In genomic region chr1:46401514-46401913, GRCh38 we compare ENCODE assay signal across 1 cellular context.
TF ChIP-seq lines count a peak whose summit lies in the region.

No MANE protein-coding gene starts in this region.

TF ChIP-seq in SK-N-SH treated with all-trans-retinoic acid at 6 μM for 48 hours, 23 proteins besides CTCF, POLR2A, EP300 and RAD21 (continued from another document):
- no peak for TF ChIP-seq PATZ1 (CRISPR knock-in tag; IDR thresholded peaks at IDR 0.05; ENCODE audit: borderline replicate concordance)
- no peak for TF ChIP-seq OSR1 (CRISPR knock-in tag; IDR thresholded peaks at IDR 0.05)
- TF ChIP-seq ZFP30 (CRISPR knock-in tag; IDR thresholded peaks at IDR 0.05): no peak
- no peak for TF ChIP-seq ZNF8 (CRISPR knock-in tag; IDR thresholded peaks at IDR 0.05)
TF ChIP-seq in SK-N-SH treated with all-trans-retinoic acid at 6 μM for 48 hours: peak in this region for 0.
